In the genomic region with DNA sequence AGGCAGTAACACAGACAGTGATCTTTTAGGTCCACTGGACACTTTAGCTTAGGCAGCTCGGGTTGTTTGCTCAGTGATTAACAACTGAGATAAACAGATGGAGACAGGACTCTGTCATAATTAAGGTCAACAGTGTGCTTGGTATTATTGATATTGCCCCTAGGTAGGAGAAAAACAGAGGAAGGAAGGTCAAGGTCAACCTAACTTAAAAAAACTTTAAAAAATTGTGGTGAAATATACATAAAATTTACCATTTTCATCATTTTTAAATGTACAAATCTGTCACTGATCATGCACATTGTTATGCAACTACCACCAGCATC, we compare ENCODE assay signal across 10 cellular contexts. TPM values are rescaled to one million over a fixed set of nuclear protein-coding genes. Genes with fewer than 3 reads are reported as not detected.
DNase-seq lines count a peak whose midpoint lies in the region; ATAC-seq, FAIRE-seq and TF ChIP-seq lines count a peak whose summit lies in the region.
"Had no signal": no experiment of that assay in that cellular context is flagged by ENCODE, and none has a peak within 500 bp of the region (broad histone marks: within the 10 kb centered on the region; RNA-seq: fewer than 3 reads in every experiment).

No MANE protein-coding gene starts in this region.

- no peaks in the 10 kb centered on the region for H3K9me1 ChIP-seq in K562 (ENCODE audit: control insufficient read depth, insufficient read depth, low read length)

- 0% methylated on average over 1 of the region's 1 CpG for WGBS in K562 (ENCODE audit: insufficient coverage, low coverage, missing lambda C conversion rate)

- peaks cover 51% of the 10 kb centered on the region for H3K4me1 Mint-ChIP-seq in nephron progenitor cell

- peaks cover under 1% of the 10 kb centered on the region for H3K9me3 Mint-ChIP-seq in nephron progenitor cell

- H3K4me3 ChIP-seq in K562, result no peak overlapping the region

- intact Hi-C loops in K562 (cut with micrococcal nuclease), result loop anchor here (2.0 to 5.0 kb wide), 2 partner anchors 87 to 102 kb away; partner anchors contain the start of gene AFF4

- H4K20me1 ChIP-seq in K562 (replicated peaks; ENCODE audit: control insufficient read depth, insufficient read depth, low read length), result peaks cover 11% of the 10 kb centered on the region

- POLR2A ChIA-PET in K562 (lab: Yijun Ruan, JAX), result interaction anchor here (2.0 to 3.5 kb wide), 2 partner anchors 12 to 15 kb away, joined by 5 to 24 read pairs; no protein-coding TSS in a partner anchor

- CTCF ChIA-PET in K562 (lab: Yijun Ruan, JAX; ENCODE audit: low intra/inter-chr PET ratio), result no interaction called here

- peak overlapping the region; percentile 68 for H3K4me3 Mint-ChIP-seq in nephron progenitor cell

- TF ChIP-seq CTCF in K562 (IDR thresholded peaks at IDR 0.05 in 2 of 3, conservative IDR thresholded peaks at IDR 0.05 in 1 of 3; ENCODE audit: insufficient read depth in 2 of 3, low read depth in 1 of 3, low read length in 3 of 3) (no peak), nephron progenitor cell (IDR thresholded peaks at IDR 0.05) (no peak)

- H2AFZ ChIP-seq in K562 (ENCODE audit: low read depth, low read length), result no peak overlapping the region

- peaks cover 17 to 27% of the 10 kb centered on the region in 2 experiments; a peak in 4 of 5 replicates for H3K4me1 ChIP-seq in K562 (replicated peaks in 1 of 2; ENCODE audit: control insufficient read depth in 2 of 2, insufficient read depth in 2 of 2, low read length in 2 of 2)

- H3K9ac ChIP-seq in K562 (ENCODE audit: insufficient read depth in 1 of 2, low read depth in 2 of 2, low read length in 2 of 2), result peak overlapping the region in 1 of 2 experiments; percentile 24; a peak in 1 of 4 replicates

- in situ Hi-C loops in K562 (cut with MboI), result no loop called here

- TF ChIP-seq EP300 in K562 (IDR thresholded peaks at IDR 0.05; ENCODE audit: low read length), result peak; percentile 44; the same call in 1 of the 2 replicates

- H3K27me3 Mint-ChIP-seq in nephron progenitor cell (ENCODE audit: low read depth, poor library complexity), result peaks cover 5% of the 10 kb centered on the region

- no peaks in the 10 kb centered on the region for H3K9me3 ChIP-seq in K562 (replicated peaks; ENCODE audit: control insufficient read depth, insufficient read depth, low read depth, low read length)

- TF ChIP-seq POLR2A in K562 (conservative IDR thresholded peaks at IDR 0.05), result no peak

- TF ChIP-seq RAD21 in K562 (CRISPR knock-in tag; conservative IDR thresholded peaks at IDR 0.05 in 1 of 2, IDR thresholded peaks at IDR 0.05 in 1 of 2), result peak in 1 of 2 experiments; percentile 16; a peak in 2 of 4 replicates

- H3K27me3 ChIP-seq in K562 (ENCODE audit: control insufficient read depth in 2 of 2, insufficient read depth in 2 of 2, low read length in 2 of 2), result no peaks in the 10 kb centered on the region

- peak; percentile 82 for DNase-seq in DMS 273 treated with DMSO at 0.1 percent for 48 hours (lab: John Stamatoyannopoulos, UW)
- DNase-seq in LoVo (ENCODE audit: low spot score), result peak; percentile 57
- DNase-seq in K562 (ENCODE audit: extremely low read depth in 1 of 4, low spot score in 3 of 4), result peak in 3 of 4 experiments; percentile 26 to 61 (median 35)
- no peak for DNase-seq in nephron progenitor cell
- DNase-seq in central memory CD4-positive, alpha-beta T cell, result no peak
- DNase-seq in AG20443 (ENCODE audit: low spot score), result no peak
- DNase-seq in NCI-H345 treated with DMSO at 0.1 percent for 48 hours (lab: John Stamatoyannopoulos, UW; ENCODE audit: unreplicated experiment), result no peak
- DNase-seq in NOMO-1 (lab: John Stamatoyannopoulos, UW; ENCODE audit: unreplicated experiment in 2 of 2), result no peak
- DNase-seq: stimulated activated CD4-positive, alpha-beta T cell treated with anti-CD3 and anti-CD28 coated beads, Interleukin-1b, Interleukin-23, amount 100 ng/mL, for 48 hours; T-helper 9 cell had no signal

- BruUV-seq in K562 (replicated peaks; lab: Mats Ljungman, UMichigan), result no TSS peak

- H3K27ac Mint-ChIP-seq in nephron progenitor cell, result peak overlapping the region; percentile 14

- peaks cover 50% of the 10 kb centered on the region for H3K79me2 ChIP-seq in K562 (ENCODE audit: control insufficient read depth, insufficient read depth, low read length)

- H3K4me2 ChIP-seq in K562 (ENCODE audit: insufficient read depth, low read length), result peak overlapping the region; percentile 38

- H3K27ac ChIP-seq in K562 (ENCODE audit: extremely low read depth, low read depth, low read length), result no peak overlapping the region

- FAIRE-seq in K562 (lab: Jason Lieb, UNC), result peak; percentile 72

- peaks cover 13% of the 10 kb centered on the region; the same call in 2 of the 3 replicates for H3K36me3 ChIP-seq in K562 (ENCODE audit: control insufficient read depth, insufficient read depth, low read length)

- peak; percentile 2; the same call in 1 of the 3 replicates for ATAC-seq in K562

- H3K36me3 Mint-ChIP-seq in nephron progenitor cell (ENCODE audit: low read depth), result peaks cover 10% of the 10 kb centered on the region

TF ChIP-seq in K562, 482 proteins besides CTCF, POLR2A, EP300 and RAD21 (continues in another document):
- no peak for TF ChIP-seq RBM22 (IDR thresholded peaks at IDR 0.05; ENCODE audit: low read depth, low read length, poor library complexity, severe bottlenecking)
- TF ChIP-seq ESRRA (IDR thresholded peaks at IDR 0.05; ENCODE audit: borderline replicate concordance, low read depth), result peak; percentile 94
- 0 out of 4 replicates have a peak, but pooled peaks of 1 of the 2 experiments have one; percentile 22 for TF ChIP-seq TRIM24 (IDR thresholded peaks at IDR 0.05)
- peak; percentile 69; the same call in 1 of the 2 replicates for TF ChIP-seq HDAC2 (IDR thresholded peaks at IDR 0.05)
- no peak for TF ChIP-seq ZBTB1 (CRISPR knock-in tag; IDR thresholded peaks at IDR 0.05; ENCODE audit: borderline replicate concordance, low read depth)
- no peak for TF ChIP-seq SRSF7 (optimal IDR thresholded peaks at IDR 0.05; ENCODE audit: low read depth, low read length)
- TF ChIP-seq SMARCE1 (IDR thresholded peaks at IDR 0.05), result peak; percentile 87; the same call in 1 of the 2 replicates
- peak; percentile 31; the same call in 1 of the 2 replicates for TF ChIP-seq FOSL1 (tag; conservative IDR thresholded peaks at IDR 0.05)

RNA-seq across cellular contexts. Expression of gene HSPA4, which starts 2.1 kb away (rescaled TPM):
- 32.9 and 85.4 TPM in 2 replicates for total RNA-seq in K562 (2011; cell fraction: chromatin; rRNA removed; ENCODE audit: low replicate concordance)
- total RNA-seq in K562 (2011; cell fraction: nucleolus; rRNA removed), result 16.3 and 16.7 TPM in 2 replicates
- 26.3 and 29.2 TPM in 2 replicates for total RNA-seq in K562 (2011; cell fraction: nucleoplasm; rRNA removed)
- total RNA-seq in K562 (2014; rRNA removed) (115 and 123 TPM in 2 replicates), K562 (2014; rRNA removed; fragmentation: Illumina TruSeq; extraction: Trizol) (286 and 341 TPM in 2 replicates), K562 (2015; rRNA removed; fragmentation: Illumina TruSeq; extraction: Trizol) (187 and 222 TPM in 2 replicates), K562 (2021) (274 and 277 TPM in 2 replicates)
- polyA plus RNA-seq in K562 (2011; rRNA removed) (76.7 and 148 TPM in 2 replicates), K562 (2014; fragmentation: Illumina TruSeq; extraction: Trizol) (132 and 161 TPM in 2 replicates), K562 (2014; fragmentation: Nextera tagmentation; extraction: Ambion mirVana) (10 to 100 TPM; 90.3 to 93.0 TPM), K562 (2014; rRNA removed) (118 and 128 TPM in 2 replicates)
- 19.8 and 23.2 TPM in 2 replicates for polyA plus RNA-seq in K562 (2011; cell fraction: cytosol; rRNA removed)
- polyA plus RNA-seq in K562 (2011; cell fraction: nucleus; rRNA removed), result 14.9 and 22.1 TPM in 2 replicates
- polyA plus RNA-seq in K562 (2012), result 104 and 175 TPM in 2 replicates
- polyA minus RNA-seq in K562 (2011; rRNA and poly(A)+ RNA removed), result 210 and 254 TPM in 2 replicates
- 77.0 and 111 TPM in 2 replicates for polyA minus RNA-seq in K562 (2011; cell fraction: cytosol; rRNA and poly(A)+ RNA removed)
- 14.8 and 31.1 TPM in 2 replicates for polyA minus RNA-seq in K562 (2011; cell fraction: nucleus; rRNA and poly(A)+ RNA removed)

RNA-seq across cellular contexts. Expression of gene ZCCHC10, which starts 23.3 kb away (rescaled TPM):
- total RNA-seq in K562 (2011; cell fraction: chromatin; rRNA removed; ENCODE audit: low replicate concordance), result 5.5 and 11.3 TPM in 2 replicates
- total RNA-seq in K562 (2011; cell fraction: nucleolus; rRNA removed), result 8.7 and 9.8 TPM in 2 replicates
- total RNA-seq in K562 (2011; cell fraction: nucleoplasm; rRNA removed), result 9.6 and 10.3 TPM in 2 replicates
- 11.9 and 15.4 TPM in 2 replicates for total RNA-seq in K562 (2014; rRNA removed)
- 51.8 and 65.9 TPM in 2 replicates for total RNA-seq in K562 (2014; rRNA removed; fragmentation: Illumina TruSeq; extraction: Trizol)
- 43.6 and 45.5 TPM in 2 replicates for total RNA-seq in K562 (2015; rRNA removed; fragmentation: Illumina TruSeq; extraction: Trizol)
- total RNA-seq in K562 (2021), result 34.9 and 37.6 TPM in 2 replicates
- polyA plus RNA-seq in K562 (2011; rRNA removed), result 78.7 and 85.1 TPM in 2 replicates
- polyA plus RNA-seq in K562 (2011; cell fraction: cytosol; rRNA removed), result 43.7 and 46.9 TPM in 2 replicates
- 15.9 and 16.3 TPM in 2 replicates for polyA plus RNA-seq in K562 (2011; cell fraction: nucleus; rRNA removed)
- polyA plus RNA-seq in K562 (2012), result 43.2 and 76.9 TPM in 2 replicates
- polyA plus RNA-seq in K562 (2014; fragmentation: Illumina TruSeq; extraction: Trizol), result 58.4 and 69.8 TPM in 2 replicates
- 100 to 1,000 TPM; 144 to 146 TPM for polyA plus RNA-seq in K562 (2014; fragmentation: Nextera tagmentation; extraction: Ambion mirVana)
- polyA plus RNA-seq in K562 (2014; rRNA removed), result 46.6 and 47.2 TPM in 2 replicates
- polyA minus RNA-seq in K562 (2011; rRNA and poly(A)+ RNA removed), result 27.9 and 30.5 TPM in 2 replicates
- 15.1 and 15.7 TPM in 2 replicates for polyA minus RNA-seq in K562 (2011; cell fraction: cytosol; rRNA and poly(A)+ RNA removed)
- 1.6 and 5.8 TPM in 2 replicates for polyA minus RNA-seq in K562 (2011; cell fraction: nucleus; rRNA and poly(A)+ RNA removed)

Comparison
In these comparisons a context has a peak if more than half of its experiments do, and no peak if none do; other contexts are left out.
1. DNase-seq: peak in DMS 273 treated with DMSO at 0.1 percent for 48 hours (single experiment), LoVo (single experiment) and K562 (3 of 4); none in nephron progenitor cell (single experiment), central memory CD4-positive, alpha-beta T cell (single experiment), AG20443 (single experiment), NCI-H345 treated with DMSO at 0.1 percent for 48 hours (single experiment) and NOMO-1 (0 of 2).